In genomic region chr1:74504125-74505065, GRCh38 we compare ENCODE assay signal across 8 cellular contexts. TPM values are rescaled to one million over a fixed set of nuclear protein-coding genes. Genes with fewer than 3 reads are reported as not detected.
DNase-seq lines count a peak whose midpoint lies in the region; ATAC-seq, FAIRE-seq and TF ChIP-seq lines count a peak whose summit lies in the region.

No MANE protein-coding gene starts in this region.

- no peak for TF ChIP-seq EP300 in H1 (IDR thresholded peaks at IDR 0.05; ENCODE audit: borderline replicate concordance in 1 of 2, low read depth in 2 of 2, low read length in 2 of 2)

- peaks cover 5% of the 10 kb centered on the region for H3K27me3 Mint-ChIP-seq in activated CD4-positive, alpha-beta T cell treated with anti-CD3 and anti-CD28 coated beads for 36 hours

- H3K36me3 ChIP-seq in H1 (ENCODE audit: control insufficient read depth in 2 of 4, insufficient read depth in 4 of 4, low read length in 3 of 4) (no peaks in the 10 kb centered on the region), mucosa of descending colon (ENCODE audit: low read depth) (no peaks in the 10 kb centered on the region)

- H3K9me3 ChIP-seq in H1 (ENCODE audit: insufficient read depth in 2 of 2, low read depth in 1 of 2, low read length in 1 of 2) (no peaks in the 10 kb centered on the region), mucosa of descending colon (no peaks in the 10 kb centered on the region)

- POLR2A ChIA-PET in activated CD4-positive, alpha-beta T cell treated with anti-CD3 and anti-CD28 coated beads for 36 hours (lab: Charles Lee), result no interaction called here
- POLR2A ChIA-PET in H1 (lab: Charles Lee; ENCODE audit: partially characterized antibody), result no interaction called here

- no peak overlapping the region for H3K23ac ChIP-seq in H1 (ENCODE audit: insufficient read length)

- no peak overlapping the region for H3K18ac ChIP-seq in H1 (ENCODE audit: extremely low read depth, low read length)

- no peaks in the 10 kb centered on the region for H3K4me1 Mint-ChIP-seq in activated CD4-positive, alpha-beta T cell treated with anti-CD3 and anti-CD28 coated beads for 36 hours

- intact Hi-C loops in activated CD4-positive, alpha-beta T cell treated with anti-CD3 and anti-CD28 coated beads for 36 hours (cut with DNase I, micrococcal nuclease), result loop anchor here in 1 of 2 experiments (10.0 kb wide), 1 partner anchor 180 kb away; no protein-coding TSS in a partner anchor
- intact Hi-C loops in mucosa of descending colon (cut with DNase I, micrococcal nuclease), result no loop called here

- H3K4me3 ChIP-seq in H1 (ENCODE audit: extremely low read depth in 1 of 4, insufficient read depth in 2 of 4, low read depth in 3 of 4, low read length in 4 of 4), result no peak overlapping the region
- H3K4me3 ChIP-seq in mucosa of descending colon, result no peak overlapping the region

- H4K8ac ChIP-seq in H1 (ENCODE audit: extremely low read depth, insufficient read depth, low read length), result no peak overlapping the region

- H3K4ac ChIP-seq in H1 (replicated peaks; ENCODE audit: insufficient read length, low read depth, low read length), result no peak overlapping the region

- no peak overlapping the region for H2BK5ac ChIP-seq in H1 (ENCODE audit: low read depth, low read length)

- ATAC-seq in GM18873 (IDR thresholded peaks at IDR 0.05; ENCODE audit: low FRiP score, unreplicated experiment), result peak; percentile 72
- peak; percentile 83 for ATAC-seq in HG03064 (IDR thresholded peaks at IDR 0.05; ENCODE audit: low read depth, unreplicated experiment)
- peak; percentile 81 for ATAC-seq in activated CD4-positive, alpha-beta T cell treated with anti-CD3 and anti-CD28 coated beads for 36 hours
- peak; percentile 71 for ATAC-seq in mucosa of descending colon

- no peaks in the 10 kb centered on the region for H3K79me2 ChIP-seq in H1 (ENCODE audit: control insufficient read depth in 1 of 2, insufficient read depth in 2 of 2, low read length in 2 of 2)

- TF ChIP-seq CTCF in H1 (IDR thresholded peaks at IDR 0.05; ENCODE audit: control extremely low read depth in 1 of 3, insufficient read depth in 1 of 3, low read depth in 1 of 3, low read length in 3 of 3), result peak; percentile 76 to 96 (median 77)
- TF ChIP-seq CTCF in mucosa of descending colon (IDR thresholded peaks at IDR 0.05), result peak; percentile 34

- no peak overlapping the region for H2AK5ac ChIP-seq in H1 (ENCODE audit: low read depth, low read length)

- 0 out of 7 replicates have a peak overlapping the region, but pooled peaks of 1 of the 4 experiments have one; percentile 4 for H3K9ac ChIP-seq in H1 (replicated peaks in 1 of 4; ENCODE audit: extremely low read depth in 1 of 4, low read depth in 3 of 4, low read length in 3 of 4)

- H2BK120ac ChIP-seq in H1 (replicated peaks; ENCODE audit: low read depth, low read length), result no peak overlapping the region

- no peak overlapping the region for H4K5ac ChIP-seq in H1 (ENCODE audit: insufficient read length, low read depth, low read length)

- no peak overlapping the region for H3K14ac ChIP-seq in H1 (ENCODE audit: insufficient read length)

- H2AFZ ChIP-seq in H1 (ENCODE audit: low read length), result no peak overlapping the region

- H3K4me1 ChIP-seq in H1 (replicated peaks in 1 of 4; ENCODE audit: control insufficient read depth in 3 of 4, insufficient read depth in 4 of 4, low read length in 3 of 4) (peaks cover 2 to 9% (median 4%) of the 10 kb centered on the region in 4 experiments; a peak in 4 of 7 replicates), mucosa of descending colon (ENCODE audit: low read depth) (no peaks in the 10 kb centered on the region)

- H2BK20ac ChIP-seq in H1 (ENCODE audit: low read length), result no peak overlapping the region

- no peaks in the 10 kb centered on the region for H3K9me3 Mint-ChIP-seq in activated CD4-positive, alpha-beta T cell treated with anti-CD3 and anti-CD28 coated beads for 36 hours (ENCODE audit: low read depth)

- H3K79me1 ChIP-seq in H1 (ENCODE audit: low read depth, low read length), result no peaks in the 10 kb centered on the region

- TF ChIP-seq POLR2A in H1 (IDR thresholded peaks at IDR 0.05; ENCODE audit: control extremely low read depth in 1 of 2, low read depth in 2 of 2, low read length in 2 of 2), result no peak

- TF ChIP-seq RAD21 in H1 (IDR thresholded peaks at IDR 0.05 in 1 of 2, conservative IDR thresholded peaks at IDR 0.05 in 1 of 2; ENCODE audit: low read depth in 2 of 2, low read length in 2 of 2), result peak; percentile 82 to 83

- H3K23me2 ChIP-seq in H1 (ENCODE audit: low read depth, low read length), result no peaks in the 10 kb centered on the region

- H2BK15ac ChIP-seq in H1 (ENCODE audit: low read length), result no peak overlapping the region

- no peaks in the 10 kb centered on the region for H3K36me3 Mint-ChIP-seq in activated CD4-positive, alpha-beta T cell treated with anti-CD3 and anti-CD28 coated beads for 36 hours (ENCODE audit: low read depth)

- peak; percentile 25 for DNase-seq in CD1c-positive myeloid dendritic cell (ENCODE audit: extremely low spot score)
- peak; percentile 72 to 84 for DNase-seq in NCI-H2081 (lab: John Stamatoyannopoulos, UW)
- peak; percentile 68 for DNase-seq in activated CD4-positive, alpha-beta T cell treated with anti-CD3 and anti-CD28 coated beads for 36 hours
- peak in 1 of 2 experiments; percentile 80 for DNase-seq in H1 (ENCODE audit: low read depth in 1 of 2, low spot score in 2 of 2)
- DNase-seq in mucosa of descending colon, result peak in 2 of 3 donors; percentile 25 to 57
- no peak for DNase-seq in epidermal melanocyte (ENCODE audit: insufficient read length, low spot score)

- H4K20me1 ChIP-seq in H1 (replicated peaks in 1 of 2; ENCODE audit: control insufficient read depth in 1 of 2, insufficient read depth in 2 of 2, low read length in 2 of 2), result no peaks in the 10 kb centered on the region

- H3K56ac ChIP-seq in H1 (replicated peaks; ENCODE audit: insufficient read length, low read depth, low read length), result no peak overlapping the region

- no peak overlapping the region for H4K91ac ChIP-seq in H1 (replicated peaks; ENCODE audit: insufficient read length, low read length)

- WGBS in H1 (ENCODE audit: extremely low coverage in 1 of 2, insufficient coverage in 1 of 2, insufficient read length in 1 of 2, insufficient replicate concordance in 2 of 2, low coverage in 1 of 2, low lambda C conversion rate in 2 of 2, missing lambda C conversion rate in 1 of 2), 2 experiments, result 45% methylated on average over 19 of the region's 19 CpGs; no CpG with 5 or more reads in 1 of the 2 experiments

- H3K27me3 ChIP-seq in H1 (replicated peaks in 1 of 4; ENCODE audit: control insufficient read depth in 3 of 4, extremely low read depth in 1 of 4, insufficient read depth in 3 of 4, low read length in 3 of 4), result no peaks in the 10 kb centered on the region

- FAIRE-seq in H1 (lab: Jason Lieb, UNC), result peak; percentile 95

- no peak overlapping the region for H3K27ac Mint-ChIP-seq in activated CD4-positive, alpha-beta T cell treated with anti-CD3 and anti-CD28 coated beads for 36 hours

- CTCF ChIA-PET in activated CD4-positive, alpha-beta T cell treated with anti-CD3 and anti-CD28 coated beads for 36 hours (lab: Charles Lee), result interaction anchor here (0.6 to 2.0 kb wide), 8 partner anchors 8 to 963 kb away, joined by 3 to 9 read pairs (median 4); partner anchors contain the start of gene LRRC53
- CTCF ChIA-PET in H1 (lab: Charles Lee; ENCODE audit: partially characterized antibody), result interaction anchor here (0.6 to 3.9 kb wide), 27 partner anchors 9 to 751 kb away, joined by 3 to 66 read pairs (median 4); partner anchors contain the start of gene LRRC53

- no peak overlapping the region for H3K27ac ChIP-seq in H1 (ENCODE audit: low read depth, low read length)

- no peak overlapping the region for H3K4me3 Mint-ChIP-seq in activated CD4-positive, alpha-beta T cell treated with anti-CD3 and anti-CD28 coated beads for 36 hours

- H2BK12ac ChIP-seq in H1 (ENCODE audit: low read depth, low read length), result no peak overlapping the region

- H3K4me2 ChIP-seq in H1 (ENCODE audit: insufficient read depth in 1 of 2, low read depth in 2 of 2, low read length in 2 of 2), result peak overlapping the region; percentile 5 to 23; a peak in 1 of 4 replicates

TF ChIP-seq in H1, 55 proteins besides CTCF, POLR2A, EP300 and RAD21 (continues in another document):
- no peak for TF ChIP-seq USF2 (IDR thresholded peaks at IDR 0.05; ENCODE audit: low read length)
- TF ChIP-seq PHF8 (conservative IDR thresholded peaks at IDR 0.05; ENCODE audit: low read depth, low read length), result no peak
- no peak for TF ChIP-seq TBP (IDR thresholded peaks at IDR 0.05; ENCODE audit: low read depth, low read length)
- no peak for TF ChIP-seq ZNF274 (IDR thresholded peaks at IDR 0.05; ENCODE audit: borderline replicate concordance, extremely low read depth, low read length)
- TF ChIP-seq E2F6 (IDR thresholded peaks at IDR 0.05), result 0 out of 2 replicates have a peak, but pooled peaks have one; percentile 7
- TF ChIP-seq CBX5 (IDR thresholded peaks at IDR 0.05; ENCODE audit: low read depth, low read length), result no peak
- no peak for TF ChIP-seq JUN (IDR thresholded peaks at IDR 0.05; ENCODE audit: low read depth, low read length)
- TF ChIP-seq ASH2L (IDR thresholded peaks at IDR 0.05; ENCODE audit: low read length), result peak; percentile 3

RNA-seq across cellular contexts. Expression of gene LRRC53, which starts 8.0 kb away (rescaled TPM):
- total RNA-seq in activated CD4-positive, alpha-beta T cell treated with anti-CD3 and anti-CD28 coated beads for 36 hours, result not detected
- not detected in 2 replicates for total RNA-seq in H1 (2021; fragmentation: NEBNext Ultra II Directional; extraction: Animal tissue kit (Norgen Biotek cat#: 25700))
- polyA plus RNA-seq in H1 (2011; rRNA removed), result not detected in 2 replicates
- polyA plus RNA-seq in H1 (2011; cell fraction: cytosol; rRNA removed), result not detected
- not detected for polyA plus RNA-seq in H1 (2011; cell fraction: nucleus; rRNA removed)
- polyA plus RNA-seq in H1 (2012, experiment 1 of 2), result not detected in 4 replicates
- not detected for polyA plus RNA-seq in H1 (2012, experiment 2 of 2)
- polyA plus RNA-seq in H1 (2013, experiment 1 of 2), result not detected
- polyA plus RNA-seq in H1 (2013, experiment 2 of 2), result not detected
- polyA minus RNA-seq in H1 (2011; rRNA and poly(A)+ RNA removed), result not detected in 2 replicates
- polyA minus RNA-seq in H1 (2011; cell fraction: cytosol; rRNA and poly(A)+ RNA removed), result not detected
- not detected for polyA minus RNA-seq in H1 (2011; cell fraction: nucleus; rRNA and poly(A)+ RNA removed)
- total RNA-seq in mucosa of descending colon, result not detected
